Comparison of ENCODE assay signal across 13 cellular contexts in genomic region chr7:41107938-41108448, GRCh38.
DNase-seq lines count a peak whose midpoint lies in the region; ATAC-seq and TF ChIP-seq lines count a peak whose summit lies in the region.
"Had no signal": no experiment of that assay in that cellular context is flagged by ENCODE, and none has a peak within 500 bp of the region (broad histone marks: within the 10 kb centered on the region; RNA-seq: fewer than 3 reads in every experiment).

No MANE protein-coding gene starts in this region.

- peak; percentile 40 for ATAC-seq in HG02852 (IDR thresholded peaks at IDR 0.05; ENCODE audit: unreplicated experiment)
- peak; percentile 72 for ATAC-seq in SK-N-SH treated with all-trans-retinoic acid at 6 μM for 48 hours
- ATAC-seq: activated CD4-positive, alpha-beta T cell treated with anti-CD3 and anti-CD28 coated beads for 36 hours; gastroesophageal sphincter; K562 had no signal

- in situ Hi-C loops in KBM-7 (cut with MboI; ENCODE audit: low pct_unique_long_range_greater_than_20kb, low sequenced_read_pairs): no loop called here

- no peak overlapping the region for H3K4me3 ChIP-seq in kidney epithelial cell (ENCODE audit: low read depth, low read length)
- H3K4me3 ChIP-seq: gastroesophageal sphincter, K562 had no signal

- no peak for TF ChIP-seq CTCF in kidney epithelial cell (IDR thresholded peaks at IDR 0.05; ENCODE audit: insufficient read depth, low read length, poor library complexity, severe bottlenecking)

- H3K36me3 ChIP-seq in kidney epithelial cell (ENCODE audit: control insufficient read depth, insufficient read depth, low read length): no peaks in the 10 kb centered on the region
- H3K36me3 ChIP-seq: gastroesophageal sphincter had no signal

- peak; percentile 70 for DNase-seq in EL
- peak; percentile 55 for DNase-seq in kidney epithelial cell (ENCODE audit: low read depth)
- no peak for DNase-seq in stimulated activated CD4-positive, alpha-beta T cell treated with anti-CD3 and anti-CD28 coated beads, Interleukin-2, amount 100 ng/mL, for 48 hours
- DNase-seq in NCI-H510A (lab: John Stamatoyannopoulos, UW): no peak
- DNase-seq in NCI-H2171 (lab: John Stamatoyannopoulos, UW): no peak
- DNase-seq in KBM-7: no peak
- DNase-seq: activated CD4-positive, alpha-beta T cell treated with anti-CD3 and anti-CD28 coated beads for 36 hours; activated effector memory CD4-positive, alpha-beta T cell treated with anti-CD3 and anti-CD28 coated beads, Interleukin-2, amount 50 U/mL, for 16 hours; substantia nigra had no signal

- no peaks in the 10 kb centered on the region for H3K27me3 ChIP-seq in kidney epithelial cell (ENCODE audit: control insufficient read depth, insufficient read depth, low read length)
- H3K27me3 ChIP-seq: gastroesophageal sphincter had no signal

TF ChIP-seq in SK-N-SH treated with all-trans-retinoic acid at 6 μM for 48 hours, 23 proteins besides CTCF, POLR2A, EP300 and RAD21:
- TF ChIP-seq, protein P1, sequence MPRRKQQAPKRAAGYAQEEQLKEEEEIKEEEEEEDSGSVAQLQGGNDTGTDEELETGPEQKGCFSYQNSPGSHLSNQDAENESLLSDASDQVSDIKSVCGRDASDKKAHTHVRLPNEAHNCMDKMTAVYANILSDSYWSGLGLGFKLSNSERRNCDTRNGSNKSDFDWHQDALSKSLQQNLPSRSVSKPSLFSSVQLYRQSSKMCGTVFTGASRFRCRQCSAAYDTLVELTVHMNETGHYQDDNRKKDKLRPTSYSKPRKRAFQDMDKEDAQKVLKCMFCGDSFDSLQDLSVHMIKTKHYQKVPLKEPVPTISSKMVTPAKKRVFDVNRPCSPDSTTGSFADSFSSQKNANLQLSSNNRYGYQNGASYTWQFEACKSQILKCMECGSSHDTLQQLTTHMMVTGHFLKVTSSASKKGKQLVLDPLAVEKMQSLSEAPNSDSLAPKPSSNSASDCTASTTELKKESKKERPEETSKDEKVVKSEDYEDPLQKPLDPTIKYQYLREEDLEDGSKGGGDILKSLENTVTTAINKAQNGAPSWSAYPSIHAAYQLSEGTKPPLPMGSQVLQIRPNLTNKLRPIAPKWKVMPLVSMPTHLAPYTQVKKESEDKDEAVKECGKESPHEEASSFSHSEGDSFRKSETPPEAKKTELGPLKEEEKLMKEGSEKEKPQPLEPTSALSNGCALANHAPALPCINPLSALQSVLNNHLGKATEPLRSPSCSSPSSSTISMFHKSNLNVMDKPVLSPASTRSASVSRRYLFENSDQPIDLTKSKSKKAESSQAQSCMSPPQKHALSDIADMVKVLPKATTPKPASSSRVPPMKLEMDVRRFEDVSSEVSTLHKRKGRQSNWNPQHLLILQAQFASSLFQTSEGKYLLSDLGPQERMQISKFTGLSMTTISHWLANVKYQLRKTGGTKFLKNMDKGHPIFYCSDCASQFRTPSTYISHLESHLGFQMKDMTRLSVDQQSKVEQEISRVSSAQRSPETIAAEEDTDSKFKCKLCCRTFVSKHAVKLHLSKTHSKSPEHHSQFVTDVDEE (CRISPR knock-in tag; IDR thresholded peaks at IDR 0.05): no peak
- TF ChIP-seq ZNF8 (CRISPR knock-in tag; IDR thresholded peaks at IDR 0.05) (no peak), ZFP30 (CRISPR knock-in tag; IDR thresholded peaks at IDR 0.05) (no peak), BACH2 (CRISPR knock-in tag; IDR thresholded peaks at IDR 0.05; ENCODE audit: borderline replicate concordance) (no peak), RARB (CRISPR knock-in tag; IDR thresholded peaks at IDR 0.05) (no peak), SNAI2 (CRISPR knock-in tag; IDR thresholded peaks at IDR 0.05) (0 out of 2 replicates have a peak, but pooled peaks have one; percentile 14), ZNF70 (CRISPR knock-in tag; IDR thresholded peaks at IDR 0.05) (no peak), OSR1 (CRISPR knock-in tag; IDR thresholded peaks at IDR 0.05) (no peak), ZFP3 (CRISPR knock-in tag; IDR thresholded peaks at IDR 0.05) (no peak), CSRNP3 (CRISPR knock-in tag; IDR thresholded peaks at IDR 0.05) (no peak), ISL1 (CRISPR knock-in tag; IDR thresholded peaks at IDR 0.05) (peak; percentile 69), ESRRG (CRISPR knock-in tag; IDR thresholded peaks at IDR 0.05) (no peak), GLIS3 (CRISPR knock-in tag; IDR thresholded peaks at IDR 0.05) (no peak), CSDC2 (CRISPR knock-in tag; IDR thresholded peaks at IDR 0.05) (no peak), TCF4 (CRISPR knock-in tag; IDR thresholded peaks at IDR 0.05; ENCODE audit: borderline replicate concordance) (no peak), ZNF565 (CRISPR knock-in tag; conservative IDR thresholded peaks at IDR 0.05; ENCODE audit: low read depth) (no peak), TOX (CRISPR knock-in tag; IDR thresholded peaks at IDR 0.05; ENCODE audit: borderline replicate concordance) (no peak)
- TF ChIP-seq, protein P2, sequence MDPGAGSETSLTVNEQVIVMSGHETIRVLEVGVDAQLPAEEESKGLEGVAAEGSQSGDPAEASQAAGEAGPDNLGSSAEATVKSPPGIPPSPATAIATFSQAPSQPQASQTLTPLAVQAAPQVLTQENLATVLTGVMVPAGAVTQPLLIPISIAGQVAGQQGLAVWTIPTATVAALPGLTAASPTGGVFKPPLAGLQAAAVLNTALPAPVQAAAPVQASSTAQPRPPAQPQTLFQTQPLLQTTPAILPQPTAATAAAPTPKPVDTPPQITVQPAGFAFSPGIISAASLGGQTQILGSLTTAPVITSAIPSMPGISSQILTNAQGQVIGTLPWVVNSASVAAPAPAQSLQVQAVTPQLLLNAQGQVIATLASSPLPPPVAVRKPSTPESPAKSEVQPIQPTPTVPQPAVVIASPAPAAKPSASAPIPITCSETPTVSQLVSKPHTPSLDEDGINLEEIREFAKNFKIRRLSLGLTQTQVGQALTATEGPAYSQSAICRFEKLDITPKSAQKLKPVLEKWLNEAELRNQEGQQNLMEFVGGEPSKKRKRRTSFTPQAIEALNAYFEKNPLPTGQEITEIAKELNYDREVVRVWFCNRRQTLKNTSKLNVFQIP (CRISPR knock-in tag; IDR thresholded peaks at IDR 0.05; ENCODE audit: borderline replicate concordance, low read depth): no peak
- TF ChIP-seq, protein P3, sequence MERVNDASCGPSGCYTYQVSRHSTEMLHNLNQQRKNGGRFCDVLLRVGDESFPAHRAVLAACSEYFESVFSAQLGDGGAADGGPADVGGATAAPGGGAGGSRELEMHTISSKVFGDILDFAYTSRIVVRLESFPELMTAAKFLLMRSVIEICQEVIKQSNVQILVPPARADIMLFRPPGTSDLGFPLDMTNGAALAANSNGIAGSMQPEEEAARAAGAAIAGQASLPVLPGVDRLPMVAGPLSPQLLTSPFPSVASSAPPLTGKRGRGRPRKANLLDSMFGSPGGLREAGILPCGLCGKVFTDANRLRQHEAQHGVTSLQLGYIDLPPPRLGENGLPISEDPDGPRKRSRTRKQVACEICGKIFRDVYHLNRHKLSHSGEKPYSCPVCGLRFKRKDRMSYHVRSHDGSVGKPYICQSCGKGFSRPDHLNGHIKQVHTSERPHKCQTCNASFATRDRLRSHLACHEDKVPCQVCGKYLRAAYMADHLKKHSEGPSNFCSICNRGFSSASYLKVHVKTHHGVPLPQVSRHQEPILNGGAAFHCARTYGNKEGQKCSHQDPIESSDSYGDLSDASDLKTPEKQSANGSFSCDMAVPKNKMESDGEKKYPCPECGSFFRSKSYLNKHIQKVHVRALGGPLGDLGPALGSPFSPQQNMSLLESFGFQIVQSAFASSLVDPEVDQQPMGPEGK (CRISPR knock-in tag; IDR thresholded peaks at IDR 0.05; ENCODE audit: borderline replicate concordance): peak; percentile 60; the same call in 1 of the 2 replicates

Comparison
In these comparisons a context has a peak if more than half of its experiments do, and no peak if none do; other contexts are left out.
1. DNase-seq: peak in EL (single experiment) and kidney epithelial cell (single experiment); none in stimulated activated CD4-positive, alpha-beta T cell treated with anti-CD3 and anti-CD28 coated beads, Interleukin-2, amount 100 ng/mL, for 48 hours (0 of 2), NCI-H510A (single experiment), NCI-H2171 (single experiment) and KBM-7 (single experiment).